1 cellular context compared by ENCODE assay signal in the genomic region with DNA sequence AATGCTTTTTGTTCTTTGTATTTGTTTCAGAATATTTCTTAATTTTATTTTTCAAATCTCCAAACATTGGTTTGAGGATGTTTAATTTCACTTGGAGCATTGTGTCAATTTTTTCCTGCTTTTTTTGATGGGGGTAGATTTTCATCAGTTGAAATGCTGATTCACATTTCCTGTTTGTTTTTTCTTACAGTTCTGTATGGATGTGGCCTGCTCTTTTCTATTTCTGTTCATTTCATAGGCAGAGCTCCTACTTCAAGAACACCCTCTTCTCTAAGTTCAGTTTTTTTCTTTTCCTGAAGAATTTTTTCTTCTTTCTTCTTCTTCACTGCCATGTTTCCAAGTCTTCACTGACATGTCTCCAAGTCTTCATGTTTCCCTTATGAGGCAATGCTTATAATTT.
TF ChIP-seq lines count a peak whose summit lies in the region.

No MANE protein-coding gene starts in this region.

TF ChIP-seq in K562, 482 proteins besides CTCF, POLR2A, EP300 and RAD21:
- TF ChIP-seq, protein P1, sequence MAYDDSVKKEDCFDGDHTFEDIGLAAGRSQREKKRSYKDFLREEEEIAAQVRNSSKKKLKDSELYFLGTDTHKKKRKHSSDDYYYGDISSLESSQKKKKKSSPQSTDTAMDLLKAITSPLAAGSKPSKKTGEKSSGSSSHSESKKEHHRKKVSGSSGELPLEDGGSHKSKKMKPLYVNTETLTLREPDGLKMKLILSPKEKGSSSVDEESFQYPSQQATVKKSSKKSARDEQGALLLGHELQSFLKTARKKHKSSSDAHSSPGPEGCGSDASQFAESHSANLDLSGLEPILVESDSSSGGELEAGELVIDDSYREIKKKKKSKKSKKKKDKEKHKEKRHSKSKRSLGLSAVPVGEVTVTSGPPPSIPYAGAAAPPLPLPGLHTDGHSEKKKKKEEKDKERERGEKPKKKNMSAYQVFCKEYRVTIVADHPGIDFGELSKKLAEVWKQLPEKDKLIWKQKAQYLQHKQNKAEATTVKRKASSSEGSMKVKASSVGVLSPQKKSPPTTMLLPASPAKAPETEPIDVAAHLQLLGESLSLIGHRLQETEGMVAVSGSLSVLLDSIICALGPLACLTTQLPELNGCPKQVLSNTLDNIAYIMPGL (CRISPR knock-in tag; IDR thresholded peaks at IDR 0.05), result no peak
- TF ChIP-seq FIP1L1 (IDR thresholded peaks at IDR 0.05; ENCODE audit: low read depth, low read length, poor library complexity, severe bottlenecking), result no peak
- TF ChIP-seq E2F5 (CRISPR knock-in tag; IDR thresholded peaks at IDR 0.05), result no peak
- TF ChIP-seq FOXK2 (conservative IDR thresholded peaks at IDR 0.05 in 1 of 2, IDR thresholded peaks at IDR 0.05 in 1 of 2; ENCODE audit: low read depth in 2 of 2), result no peak
- no peak for TF ChIP-seq UBTF (IDR thresholded peaks at IDR 0.05; ENCODE audit: borderline replicate concordance in 1 of 2, low read depth in 2 of 2, low read length in 2 of 2)
- no peak for TF ChIP-seq ZFX (CRISPR knock-in tag; IDR thresholded peaks at IDR 0.05)
- peak; percentile 31; the same call in 1 of the 2 replicates for TF ChIP-seq NFE2 (IDR thresholded peaks at IDR 0.05; ENCODE audit: low read depth)
- TF ChIP-seq BRD9 (IDR thresholded peaks at IDR 0.05; ENCODE audit: low read depth, partially characterized antibody), result no peak
- no peak for TF ChIP-seq NR1H2 (CRISPR knock-in tag; IDR thresholded peaks at IDR 0.05)
- no peak for TF ChIP-seq ZNF639 (CRISPR knock-in tag; conservative IDR thresholded peaks at IDR 0.05 in 1 of 2, IDR thresholded peaks at IDR 0.05 in 1 of 2)
- no peak for TF ChIP-seq CBX3 (IDR thresholded peaks at IDR 0.05; ENCODE audit: borderline replicate concordance in 1 of 2, low read length in 2 of 2)
- peak; percentile 46; the same call in 1 of the 2 replicates for TF ChIP-seq SMARCA4 (IDR thresholded peaks at IDR 0.05)
- TF ChIP-seq ZNF77 (CRISPR knock-in tag; IDR thresholded peaks at IDR 0.05), result no peak
- TF ChIP-seq RNF2 (IDR thresholded peaks at IDR 0.05), result no peak
- no peak for TF ChIP-seq SAP30 (IDR thresholded peaks at IDR 0.05; ENCODE audit: borderline replicate concordance, insufficient read depth, low read depth, low read length, poor library complexity, severe bottlenecking)
- TF ChIP-seq ZNF316 (IDR thresholded peaks at IDR 0.05), result peak; percentile 47
- TF ChIP-seq CEBPG (CRISPR knock-in tag; IDR thresholded peaks at IDR 0.05), result no peak
- TF ChIP-seq CEBPG (tag; conservative IDR thresholded peaks at IDR 0.05 in 1 of 2, IDR thresholded peaks at IDR 0.05 in 1 of 2), result peak in 1 of 2 experiments; percentile 43; a peak in 1 of 4 replicates
- no peak for TF ChIP-seq CHCHD3 (CRISPR knock-in tag; IDR thresholded peaks at IDR 0.05)
- TF ChIP-seq ZBTB9 (CRISPR knock-in tag; IDR thresholded peaks at IDR 0.05), result no peak
- no peak for TF ChIP-seq CHD2 (IDR thresholded peaks at IDR 0.05; ENCODE audit: low read depth, low read length)
- TF ChIP-seq, protein P2, sequence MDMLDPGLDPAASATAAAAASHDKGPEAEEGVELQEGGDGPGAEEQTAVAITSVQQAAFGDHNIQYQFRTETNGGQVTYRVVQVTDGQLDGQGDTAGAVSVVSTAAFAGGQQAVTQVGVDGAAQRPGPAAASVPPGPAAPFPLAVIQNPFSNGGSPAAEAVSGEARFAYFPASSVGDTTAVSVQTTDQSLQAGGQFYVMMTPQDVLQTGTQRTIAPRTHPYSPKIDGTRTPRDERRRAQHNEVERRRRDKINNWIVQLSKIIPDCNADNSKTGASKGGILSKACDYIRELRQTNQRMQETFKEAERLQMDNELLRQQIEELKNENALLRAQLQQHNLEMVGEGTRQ (CRISPR knock-in tag; IDR thresholded peaks at IDR 0.05), result no peak
- TF ChIP-seq FUS (optimal IDR thresholded peaks at IDR 0.05; ENCODE audit: low read depth, low read length), result no peak
- TF ChIP-seq WHSC1 (IDR thresholded peaks at IDR 0.05; ENCODE audit: low read length), result no peak
- TF ChIP-seq C11orf30 (IDR thresholded peaks at IDR 0.05; ENCODE audit: low read depth), result peak; percentile 36; the same call in 1 of the 2 replicates
- TF ChIP-seq ETV1 (tag; conservative IDR thresholded peaks at IDR 0.05; ENCODE audit: low read depth), result 0 out of 2 replicates have a peak, but pooled peaks have one; percentile 17
- TF ChIP-seq ZNF175 (CRISPR knock-in tag; IDR thresholded peaks at IDR 0.05; ENCODE audit: low read depth), result no peak
- TF ChIP-seq EP400 (IDR thresholded peaks at IDR 0.05), result peak; percentile 15; the same call in 1 of the 2 replicates
- TF ChIP-seq SNIP1 (IDR thresholded peaks at IDR 0.05; ENCODE audit: low read depth), result no peak
- TF ChIP-seq POLR2H (tag; IDR thresholded peaks at IDR 0.05; ENCODE audit: low read depth), result 0 out of 2 replicates have a peak, but pooled peaks have one; percentile 25
- TF ChIP-seq ZNF445 (CRISPR knock-in tag; IDR thresholded peaks at IDR 0.05; ENCODE audit: low read depth), result no peak
